Comparison of ENCODE assay signal across 31 cellular contexts in genomic region chr18:22723221-22723620, GRCh38.
"Had no signal": no experiment of that assay in that cellular context is flagged by ENCODE, and none has a peak within 500 bp of the region (broad histone marks: within the 10 kb centered on the region; RNA-seq: fewer than 3 reads in every experiment).

No MANE protein-coding gene starts in this region.

- H3K4me3 ChIP-seq: neural progenitor cell, ovary, psoas muscle, right lobe of liver, skin epidermis, smooth muscle cell, spleen, suprapubic skin, testis, tibial artery, transverse colon, upper lobe of right lung, vagina had no signal

- H3K9me3 ChIP-seq: ovary, psoas muscle, right lobe of liver, suprapubic skin, testis, tibial artery, transverse colon, upper lobe of right lung, vagina had no signal

- H3K27me3 Mint-ChIP-seq: progenitor cell of endocrine pancreas; stimulated activated memory B cell treated with anti-CD40 and anti-IgM and Interleukin-4, amounts not matched to agents 10 μg/mL and 1 μg/mL and 100 μg/mL, for 72 hours; stimulated activated naive CD8-positive, alpha-beta T cell treated with anti-CD3 and anti-CD28 coated beads, Interleukin-15, amount 100 ng/mL, for 72 hours; type B pancreatic cell had no signal

- DNase-seq: naive thymus-derived CD8-positive, alpha-beta T cell; occipital lobe; ovary; posterior cingulate gyrus; psoas muscle; right cardiac atrium; right lobe of liver; spleen; stimulated activated CD4-positive, alpha-beta T cell treated with anti-CD3 and anti-CD28 coated beads, Interleukin-12 subunit alpha, Interleukin-12 subunit beta, amount 100 ng/mL, for 4 hours; stimulated activated CD4-positive, alpha-beta T cell treated with anti-CD3 and anti-CD28 coated beads, Interleukin-1b, Interleukin-23, amount 100 ng/mL, for 48 hours; stimulated activated CD4-positive, alpha-beta T cell treated with anti-CD3 and anti-CD28 coated beads, Interleukin-4, amount 100 ng/mL, for 1 hour; stimulated activated CD4-positive, alpha-beta T cell treated with anti-CD3 and anti-CD28 coated beads, Interleukin-4, amount 100 ng/mL, for 4 hours; stimulated activated CD8-positive, alpha-beta memory T cell treated with anti-CD3 and anti-CD28 coated beads, Interleukin-4, amount 100 ng/mL, for 48 hours; stimulated activated naive CD4-positive, alpha-beta T cell; stimulated activated naive CD8-positive, alpha-beta T cell treated with anti-CD3 and anti-CD28 coated beads, Interleukin-15, amount 100 ng/mL, for 72 hours; stimulated activated naive CD8-positive, alpha-beta T cell treated with anti-CD3 and anti-CD28 coated beads, Interleukin-15, Interleukin-2, amounts not matched to agents 100 U/mL and 50 U/mL, for 24 hours; substantia nigra; testis; tibial artery; transverse colon; upper lobe of right lung had no signal

- H3K9me3 Mint-ChIP-seq: natural killer cell treated with Interleukin-12 subunit alpha and Interleukin-12 subunit beta and Interleukin-15 and Interleukin-18, amount 100 ng/mL, for 72 hours; stimulated activated memory B cell treated with anti-CD40 and anti-IgM and Interleukin-4, amounts not matched to agents 10 μg/mL and 1 μg/mL and 100 μg/mL, for 72 hours; stimulated activated naive CD8-positive, alpha-beta T cell treated with anti-CD3 and anti-CD28 coated beads, Interleukin-15, amount 100 ng/mL, for 72 hours; type B pancreatic cell had no signal

- H3K36me3 Mint-ChIP-seq: naive thymus-derived CD8-positive, alpha-beta T cell; natural killer cell treated with Interleukin-12 subunit alpha and Interleukin-12 subunit beta and Interleukin-15 and Interleukin-18, amount 100 ng/mL, for 72 hours; neural progenitor cell; stimulated activated memory B cell treated with anti-CD40 and anti-IgM and Interleukin-4, amounts not matched to agents 10 μg/mL and 1 μg/mL and 100 μg/mL, for 72 hours; type B pancreatic cell had no signal

- ATAC-seq: naive thymus-derived CD8-positive, alpha-beta T cell; natural killer cell treated with Interleukin-12 subunit alpha and Interleukin-12 subunit beta and Interleukin-15 and Interleukin-18, amount 100 ng/mL, for 72 hours; psoas muscle; right cardiac atrium; right lobe of liver; stimulated activated memory B cell treated with anti-CD40 and anti-IgM and Interleukin-4, amounts not matched to agents 10 μg/mL and 1 μg/mL and 100 μg/mL, for 72 hours; stimulated activated naive CD8-positive, alpha-beta T cell treated with anti-CD3 and anti-CD28 coated beads, Interleukin-15, amount 100 ng/mL, for 72 hours; stimulated activated naive CD8-positive, alpha-beta T cell treated with anti-CD3 and anti-CD28 coated beads, Interleukin-15, Interleukin-2, amounts not matched to agents 100 U/mL and 50 U/mL, for 24 hours; upper lobe of right lung had no signal

- H3K4me1 Mint-ChIP-seq: naive thymus-derived CD8-positive, alpha-beta T cell; neural progenitor cell; stimulated activated memory B cell treated with anti-CD40 and anti-IgM and Interleukin-4, amounts not matched to agents 10 μg/mL and 1 μg/mL and 100 μg/mL, for 72 hours; stimulated activated naive CD8-positive, alpha-beta T cell treated with anti-CD3 and anti-CD28 coated beads, Interleukin-15, amount 100 ng/mL, for 72 hours had no signal

- H3K36me3 ChIP-seq: neural progenitor cell, ovary, right lobe of liver, spleen, suprapubic skin, tibial artery, transverse colon, upper lobe of right lung, vagina had no signal

- H3K27ac ChIP-seq: neural progenitor cell, ovary, parathyroid adenoma, psoas muscle, right lobe of liver, skin epidermis, spleen, suprapubic skin, testis, tibial artery, upper lobe of right lung, vagina had no signal

- H3K27ac Mint-ChIP-seq: naive thymus-derived CD8-positive, alpha-beta T cell; natural killer cell treated with Interleukin-12 subunit alpha and Interleukin-12 subunit beta and Interleukin-15 and Interleukin-18, amount 100 ng/mL, for 72 hours; neural progenitor cell; progenitor cell of endocrine pancreas; stimulated activated memory B cell treated with anti-CD40 and anti-IgM and Interleukin-4, amounts not matched to agents 10 μg/mL and 1 μg/mL and 100 μg/mL, for 72 hours; stimulated activated naive CD8-positive, alpha-beta T cell treated with anti-CD3 and anti-CD28 coated beads, Interleukin-15, amount 100 ng/mL, for 72 hours; type B pancreatic cell had no signal

- H3K4me1 ChIP-seq: neural progenitor cell, parathyroid adenoma, psoas muscle, spleen, suprapubic skin, testis, tibial artery, upper lobe of right lung, vagina had no signal

- H3K27me3 ChIP-seq: neural progenitor cell, ovary, right lobe of liver, spleen, suprapubic skin, testis, tibial artery, transverse colon, upper lobe of right lung, vagina had no signal

- H3K4me3 Mint-ChIP-seq: naive thymus-derived CD8-positive, alpha-beta T cell; natural killer cell treated with Interleukin-12 subunit alpha and Interleukin-12 subunit beta and Interleukin-15 and Interleukin-18, amount 100 ng/mL, for 72 hours; neural progenitor cell; stimulated activated memory B cell treated with anti-CD40 and anti-IgM and Interleukin-4, amounts not matched to agents 10 μg/mL and 1 μg/mL and 100 μg/mL, for 72 hours; stimulated activated naive CD8-positive, alpha-beta T cell treated with anti-CD3 and anti-CD28 coated beads, Interleukin-15, amount 100 ng/mL, for 72 hours; type B pancreatic cell had no signal
